24 cellular contexts compared by ENCODE assay signal in genomic region chr7:30652951-30653641, GRCh38. TPM values are rescaled to one million over a fixed set of nuclear protein-coding genes. Genes with fewer than 3 reads are reported as not detected.
DNase-seq lines count a peak whose midpoint lies in the region; ATAC-seq, FAIRE-seq and TF ChIP-seq lines count a peak whose summit lies in the region.
"Had no signal": no experiment of that assay in that cellular context is flagged by ENCODE, and none has a peak within 500 bp of the region (broad histone marks: within the 10 kb centered on the region; RNA-seq: fewer than 3 reads in every experiment).

No MANE protein-coding gene starts in this region.

- 0 out of 2 replicates have a peak overlapping the region, but pooled peaks have one; percentile 42 for H4K8ac ChIP-seq in H1 (ENCODE audit: extremely low read depth, insufficient read depth, low read length)
- H4K8ac ChIP-seq in neuronal stem cell (ENCODE audit: low read depth, low read length), result peak overlapping the region; percentile 1

- no peaks in the 10 kb centered on the region for H3K4me1 Mint-ChIP-seq in activated T-helper 17 cell treated with anti-CD3 and anti-CD28 coated beads, Interleukin-2, amount 50 U/mL, for 72 hours

- TF ChIP-seq POLR2A in H1 (IDR thresholded peaks at IDR 0.05; ENCODE audit: control extremely low read depth in 1 of 2, low read depth in 2 of 2, low read length in 2 of 2), result no peak

- H3K4me2 ChIP-seq in H1 (ENCODE audit: insufficient read depth in 1 of 2, low read depth in 2 of 2, low read length in 2 of 2) (no peak overlapping the region), neuronal stem cell (ENCODE audit: insufficient read depth, low read length, poor library complexity, severe bottlenecking) (no peak overlapping the region)
- H3K4me2 ChIP-seq: A549, BLaER1 had no signal

- H3K4me3 ChIP-seq in H7 (ENCODE audit: insufficient read depth, low read depth, low read length) (no peak overlapping the region), H1 (ENCODE audit: extremely low read depth in 1 of 4, insufficient read depth in 2 of 4, low read depth in 3 of 4, low read length in 4 of 4) (no peak overlapping the region), neuronal stem cell (ENCODE audit: low read length in 2 of 2) (no peak overlapping the region)
- H3K4me3 ChIP-seq: A549, BLaER1, GM12878, Peyer's patch had no signal

- H4K20me1 ChIP-seq in H1 (replicated peaks in 1 of 2; ENCODE audit: control insufficient read depth in 1 of 2, insufficient read depth in 2 of 2, low read length in 2 of 2), result peaks cover 13 to 15% of the 10 kb centered on the region in 2 experiments
- H4K20me1 ChIP-seq: BLaER1 had no signal

- H3K27me3 ChIP-seq in H7 (ENCODE audit: control insufficient read depth, insufficient read depth, low read length) (no peaks in the 10 kb centered on the region), H1 (replicated peaks in 1 of 4; ENCODE audit: control insufficient read depth in 3 of 4, extremely low read depth in 1 of 4, insufficient read depth in 3 of 4, low read length in 3 of 4) (no peaks in the 10 kb centered on the region), neuronal stem cell (ENCODE audit: control insufficient read depth in 3 of 3, insufficient read depth in 3 of 3, low read depth in 1 of 3, low read length in 3 of 3) (peaks cover 0 to 9% (median 0%) of the 10 kb centered on the region in 3 experiments)
- H3K27me3 ChIP-seq: BLaER1, Peyer's patch had no signal

- H3K36me3 Mint-ChIP-seq in activated T-helper 17 cell treated with anti-CD3 and anti-CD28 coated beads, Interleukin-2, amount 50 U/mL, for 72 hours (ENCODE audit: low read depth), result no peaks in the 10 kb centered on the region
- H3K36me3 Mint-ChIP-seq: CD8-positive, alpha-beta T cell had no signal

- no peak overlapping the region for H2AFZ ChIP-seq in H1 (ENCODE audit: low read length)
- H2AFZ ChIP-seq in neuronal stem cell (ENCODE audit: low read length), result no peak overlapping the region

- DNase-seq in activated effector memory CD4-positive, alpha-beta T cell treated with anti-CD3 and anti-CD28 coated beads, Interleukin-2, amount 50 U/mL, for 16 hours, result peak; percentile 59
- no peak for DNase-seq in activated effector memory CD4-positive, alpha-beta T cell treated with Interleukin-2 at 50 U/mL for 16 hours
- DNase-seq in H7 (peak; percentile 45), H1 (ENCODE audit: low read depth in 1 of 2, low spot score in 2 of 2) (no peak), neuronal stem cell (ENCODE audit: low spot score) (no peak), SHP77 (lab: John Stamatoyannopoulos, UW) (no peak), HEK293T (ENCODE audit: extremely low spot score) (no peak)
- DNase-seq: DMS53; EL; HCEC 1CT; KG1; MV-4-11; NCI-H1694 treated with DMSO at 0.1 percent for 48 hours; NCI-H748 treated with DMSO at 0.1 percent for 48 hours; NK-92 treated with Interleukin-12 subunit alpha and Interleukin-12 subunit beta, amount 100 ng/mL, for 24 hours; SIG-M5 had no signal

- no peak for TF ChIP-seq RAD21 in H1 (IDR thresholded peaks at IDR 0.05 in 1 of 2, conservative IDR thresholded peaks at IDR 0.05 in 1 of 2; ENCODE audit: low read depth in 2 of 2, low read length in 2 of 2)

- H3K9ac ChIP-seq in H1 (replicated peaks in 1 of 4; ENCODE audit: extremely low read depth in 1 of 4, low read depth in 3 of 4, low read length in 3 of 4) (no peak overlapping the region), neuronal stem cell (ENCODE audit: low read depth, low read length, poor library complexity) (peak overlapping the region; percentile 30)
- H3K9ac ChIP-seq: BLaER1 had no signal

- no peaks in the 10 kb centered on the region for H3K9me3 Mint-ChIP-seq in activated T-helper 17 cell treated with anti-CD3 and anti-CD28 coated beads, Interleukin-2, amount 50 U/mL, for 72 hours
- H3K9me3 Mint-ChIP-seq: CD8-positive, alpha-beta T cell had no signal

- ATAC-seq in activated T-helper 17 cell treated with anti-CD3 and anti-CD28 coated beads, Interleukin-2, amount 50 U/mL, for 72 hours (replicated peaks), result no peak
- ATAC-seq: CD8-positive, alpha-beta T cell; GM12878; HepG2 had no signal

- H3K14ac ChIP-seq in H1 (ENCODE audit: insufficient read length) (no peak overlapping the region), neuronal stem cell (ENCODE audit: low read length) (no peak overlapping the region)

- H3K18ac ChIP-seq in H1 (ENCODE audit: extremely low read depth, low read length) (no peak overlapping the region), neuronal stem cell (ENCODE audit: low read length) (peak overlapping the region; percentile 27)

- H3K36me3 ChIP-seq in H7 (replicated peaks; ENCODE audit: control insufficient read depth, insufficient read depth, low read length) (no peaks in the 10 kb centered on the region), H1 (ENCODE audit: control insufficient read depth in 2 of 4, insufficient read depth in 4 of 4, low read length in 3 of 4) (no peaks in the 10 kb centered on the region; a peak in 1 of 8 replicates), neuronal stem cell (replicated peaks in 1 of 2; ENCODE audit: control insufficient read depth in 2 of 2, insufficient read depth in 2 of 2, low read length in 2 of 2) (peaks cover 0 to 6% of the 10 kb centered on the region in 2 donors)
- H3K36me3 ChIP-seq: BLaER1, Peyer's patch had no signal

- TF ChIP-seq EP300 in H1 (IDR thresholded peaks at IDR 0.05; ENCODE audit: borderline replicate concordance in 1 of 2, low read depth in 2 of 2, low read length in 2 of 2), result no peak

- H3K79me1 ChIP-seq in H1 (ENCODE audit: low read depth, low read length) (no peaks in the 10 kb centered on the region; the same call in 1 of the 2 replicates), neuronal stem cell (ENCODE audit: low read depth, low read length) (peaks cover 6% of the 10 kb centered on the region)

- peaks cover 0 to 2% (median 0%) of the 10 kb centered on the region in 4 experiments; a peak in 2 of 7 replicates for H3K4me1 ChIP-seq in H1 (replicated peaks in 1 of 4; ENCODE audit: control insufficient read depth in 3 of 4, insufficient read depth in 4 of 4, low read length in 3 of 4)
- H3K4me1 ChIP-seq in neuronal stem cell (ENCODE audit: control insufficient read depth in 2 of 2, insufficient read depth in 1 of 2, low read depth in 1 of 2, low read length in 2 of 2), result peaks cover 0 to 8% of the 10 kb centered on the region in 2 donors
- H3K4me1 ChIP-seq: A549, Peyer's patch had no signal

- FAIRE-seq in H1 (lab: Jason Lieb, UNC), result no peak
- FAIRE-seq: A549, GM12878, HepG2 had no signal

- H3K4me3 Mint-ChIP-seq in activated T-helper 17 cell treated with anti-CD3 and anti-CD28 coated beads, Interleukin-2, amount 50 U/mL, for 72 hours, result no peak overlapping the region
- H3K4me3 Mint-ChIP-seq: CD8-positive, alpha-beta T cell had no signal

- H2BK20ac ChIP-seq in H1 (ENCODE audit: low read length), result no peak overlapping the region

- POLR2A ChIA-PET in H1 (lab: Charles Lee; ENCODE audit: partially characterized antibody) (interaction anchor here (1.8 to 3.8 kb wide), 3 partner anchors 7 to 29 kb away, joined by 5 to 14 read pairs (median 9); partner anchors contain the start of gene CRHR2), HEK293T (lab: Yijun Ruan, JAX) (no interaction called here)

- H2AK5ac ChIP-seq in H1 (ENCODE audit: low read depth, low read length) (no peak overlapping the region), neuronal stem cell (ENCODE audit: low read depth, low read length) (peak overlapping the region; percentile 36)

- no peak overlapping the region for H4K5ac ChIP-seq in H1 (ENCODE audit: insufficient read length, low read depth, low read length)

- 87% methylated on average over 13 of the region's 14 CpGs; no CpG with 5 or more reads in 1 of the 2 experiments for WGBS in H1 (ENCODE audit: extremely low coverage in 1 of 2, insufficient coverage in 1 of 2, insufficient read length in 1 of 2, insufficient replicate concordance in 2 of 2, low coverage in 1 of 2, low lambda C conversion rate in 2 of 2, missing lambda C conversion rate in 1 of 2), 2 experiments
- no CpG with 5 or more reads among the region's 14 CpGs for WGBS in neuronal stem cell (ENCODE audit: extremely low coverage in 2 of 2, insufficient read length in 2 of 2, insufficient replicate concordance in 1 of 2), 2 donors

- H3K56ac ChIP-seq in H1 (replicated peaks; ENCODE audit: insufficient read length, low read depth, low read length), result no peak overlapping the region

- H2BK5ac ChIP-seq in H1 (ENCODE audit: low read depth, low read length), result no peak overlapping the region
- no peak overlapping the region for H2BK5ac ChIP-seq in neuronal stem cell (ENCODE audit: low read length)

- H3K27me3 Mint-ChIP-seq in activated T-helper 17 cell treated with anti-CD3 and anti-CD28 coated beads, Interleukin-2, amount 50 U/mL, for 72 hours, result no peaks in the 10 kb centered on the region

- CTCF ChIA-PET in H1 (lab: Charles Lee; ENCODE audit: partially characterized antibody), result interaction anchor here (1.2 to 1.9 kb wide), 4 partner anchors 9 to 29 kb away, joined by 3 to 4 read pairs (median 4); partner anchors contain the start of gene CRHR2
- CTCF ChIA-PET in HEK293T (lab: Yijun Ruan, JAX), result no interaction called here

- no peak overlapping the region for H2BK120ac ChIP-seq in H1 (replicated peaks; ENCODE audit: low read depth, low read length)
- no peak overlapping the region for H2BK120ac ChIP-seq in neuronal stem cell (ENCODE audit: low read depth, low read length)

- no peak for TF ChIP-seq CTCF in H1 (IDR thresholded peaks at IDR 0.05; ENCODE audit: control extremely low read depth in 1 of 3, insufficient read depth in 1 of 3, low read depth in 1 of 3, low read length in 3 of 3)

- H2BK15ac ChIP-seq in H1 (ENCODE audit: low read length) (no peak overlapping the region), neuronal stem cell (ENCODE audit: low read length) (no peak overlapping the region)

- no peak overlapping the region for H3K23ac ChIP-seq in H1 (ENCODE audit: insufficient read length)
- H3K23ac ChIP-seq in neuronal stem cell (ENCODE audit: low read depth, low read length, poor library complexity), result peak overlapping the region; percentile 89

- H2BK12ac ChIP-seq in H1 (ENCODE audit: low read depth, low read length), result no peak overlapping the region
- H2BK12ac ChIP-seq in neuronal stem cell (ENCODE audit: low read length), result no peak overlapping the region

- H3K79me2 ChIP-seq in H1 (ENCODE audit: control insufficient read depth in 1 of 2, insufficient read depth in 2 of 2, low read length in 2 of 2), result no peaks in the 10 kb centered on the region

- no peak overlapping the region for H3K4ac ChIP-seq in H1 (replicated peaks; ENCODE audit: insufficient read length, low read depth, low read length)
- no peak overlapping the region for H3K4ac ChIP-seq in neuronal stem cell (ENCODE audit: low read length)

- H3K27ac ChIP-seq in H1 (ENCODE audit: low read depth, low read length) (no peak overlapping the region), neuronal stem cell (replicated peaks; ENCODE audit: low read length) (no peak overlapping the region)
- H3K27ac ChIP-seq: A549, BLaER1, Peyer's patch had no signal

- H3K23me2 ChIP-seq in H1 (ENCODE audit: low read depth, low read length), result peaks cover 5% of the 10 kb centered on the region; the same call in 1 of the 2 replicates

- H3K9me3 ChIP-seq in H1 (ENCODE audit: insufficient read depth in 2 of 2, low read depth in 1 of 2, low read length in 1 of 2), result no peaks in the 10 kb centered on the region
- no peaks in the 10 kb centered on the region for H3K9me3 ChIP-seq in neuronal stem cell (replicated peaks in 1 of 2; ENCODE audit: control insufficient read depth in 2 of 2, insufficient read depth in 1 of 2, low read depth in 1 of 2, low read length in 2 of 2)
- H3K9me3 ChIP-seq: A549, BLaER1, Peyer's patch had no signal

- H4K91ac ChIP-seq in H1 (replicated peaks; ENCODE audit: insufficient read length, low read length) (no peak overlapping the region), neuronal stem cell (ENCODE audit: low read depth, low read length, poor library complexity) (no peak overlapping the region)

- H3K27ac Mint-ChIP-seq in activated T-helper 17 cell treated with anti-CD3 and anti-CD28 coated beads, Interleukin-2, amount 50 U/mL, for 72 hours, result no peak overlapping the region
- H3K27ac Mint-ChIP-seq: CD8-positive, alpha-beta T cell had no signal

RNA-seq across cellular contexts. Expression of gene CRHR2, which starts 29.2 kb away (rescaled TPM):
- total RNA-seq in H7 (2014; rRNA removed; shearing (Covaris generic)), result not detected in 2 replicates
- total RNA-seq in H1 (2021; fragmentation: NEBNext Ultra II Directional; extraction: Animal tissue kit (Norgen Biotek cat#: 25700)), result 0.19 and 0.37 TPM in 2 replicates
- 0.99 and 1.3 TPM in 2 replicates for polyA plus RNA-seq in H1 (2011; rRNA removed)
- polyA plus RNA-seq in H1 (2011; cell fraction: cytosol; rRNA removed), result 0.79 TPM
- polyA plus RNA-seq in H1 (2011; cell fraction: nucleus; rRNA removed), result 2.5 TPM
- polyA plus RNA-seq in H1 (2012, experiment 1 of 2), result 0.66 to 0.97 TPM (median 0.72 TPM) in 4 replicates
- 0.47 TPM for polyA plus RNA-seq in H1 (2012, experiment 2 of 2)
- 0.39 TPM for polyA plus RNA-seq in H1 (2013, experiment 1 of 2)
- 0.37 TPM for polyA plus RNA-seq in H1 (2013, experiment 2 of 2)
- 0.35 and 1.8 TPM in 2 replicates for polyA minus RNA-seq in H1 (2011; rRNA and poly(A)+ RNA removed)
- 0.37 TPM for polyA minus RNA-seq in H1 (2011; cell fraction: cytosol; rRNA and poly(A)+ RNA removed)
- 0.40 TPM for polyA minus RNA-seq in H1 (2011; cell fraction: nucleus; rRNA and poly(A)+ RNA removed)
- 0.08 TPM for polyA plus RNA-seq in neuronal stem cell (2013, experiment 1 of 2)
- 0.04 TPM for polyA plus RNA-seq in neuronal stem cell (2013, experiment 2 of 2)
- total RNA-seq in activated T-helper 17 cell treated with anti-CD3 and anti-CD28 coated beads, Interleukin-2, amount 50 U/mL, for 72 hours, result not detected
- total RNA-seq: GM12878, HepG2, NCI-H460, Peyer's patch had no signal
- polyA plus RNA-seq: A549, GM12878, HepG2 had no signal

RNA-seq across cellular contexts. Expression of gene GARS1, which starts 58.4 kb away (rescaled TPM):
- total RNA-seq in H7 (2014; rRNA removed; shearing (Covaris generic)), result 159 and 216 TPM in 2 replicates
- total RNA-seq in H1 (2021; fragmentation: NEBNext Ultra II Directional; extraction: Animal tissue kit (Norgen Biotek cat#: 25700)), result 247 and 270 TPM in 2 replicates
- 387 and 476 TPM in 2 replicates for polyA plus RNA-seq in H1 (2011; rRNA removed)
- 366 TPM for polyA plus RNA-seq in H1 (2011; cell fraction: cytosol; rRNA removed)
- polyA plus RNA-seq in H1 (2011; cell fraction: nucleus; rRNA removed), result 441 TPM
- polyA plus RNA-seq in H1 (2012, experiment 1 of 2), result 220 to 267 TPM (median 246 TPM) in 4 replicates
- 41.7 TPM for polyA plus RNA-seq in H1 (2012, experiment 2 of 2)
- 220 TPM for polyA plus RNA-seq in H1 (2013, experiment 1 of 2)
- 214 TPM for polyA plus RNA-seq in H1 (2013, experiment 2 of 2)
- polyA minus RNA-seq in H1 (2011; rRNA and poly(A)+ RNA removed), result 477 and 569 TPM in 2 replicates
- polyA minus RNA-seq in H1 (2011; cell fraction: cytosol; rRNA and poly(A)+ RNA removed), result 278 TPM
- polyA minus RNA-seq in H1 (2011; cell fraction: nucleus; rRNA and poly(A)+ RNA removed), result 382 TPM
- 102 TPM for polyA plus RNA-seq in neuronal stem cell (2013, experiment 1 of 2)
- polyA plus RNA-seq in neuronal stem cell (2013, experiment 2 of 2), result 101 TPM
- 100 to 1,000 TPM; 152 to 222 TPM for total RNA-seq in activated T-helper 17 cell treated with anti-CD3 and anti-CD28 coated beads, Interleukin-2, amount 50 U/mL, for 72 hours

Comparison
In these comparisons a context has a peak if more than half of its experiments do, and no peak if none do; other contexts are left out.
1. DNase-seq: peak in activated effector memory CD4-positive, alpha-beta T cell treated with anti-CD3 and anti-CD28 coated beads, Interleukin-2, amount 50 U/mL, for 16 hours (single experiment) and H7 (single experiment); none in activated effector memory CD4-positive, alpha-beta T cell treated with Interleukin-2 at 50 U/mL for 16 hours (single experiment), H1 (0 of 2), neuronal stem cell (single experiment), SHP77 (0 of 2) and HEK293T (single experiment).